1 cellular context compared by ENCODE assay signal in the genomic region with DNA sequence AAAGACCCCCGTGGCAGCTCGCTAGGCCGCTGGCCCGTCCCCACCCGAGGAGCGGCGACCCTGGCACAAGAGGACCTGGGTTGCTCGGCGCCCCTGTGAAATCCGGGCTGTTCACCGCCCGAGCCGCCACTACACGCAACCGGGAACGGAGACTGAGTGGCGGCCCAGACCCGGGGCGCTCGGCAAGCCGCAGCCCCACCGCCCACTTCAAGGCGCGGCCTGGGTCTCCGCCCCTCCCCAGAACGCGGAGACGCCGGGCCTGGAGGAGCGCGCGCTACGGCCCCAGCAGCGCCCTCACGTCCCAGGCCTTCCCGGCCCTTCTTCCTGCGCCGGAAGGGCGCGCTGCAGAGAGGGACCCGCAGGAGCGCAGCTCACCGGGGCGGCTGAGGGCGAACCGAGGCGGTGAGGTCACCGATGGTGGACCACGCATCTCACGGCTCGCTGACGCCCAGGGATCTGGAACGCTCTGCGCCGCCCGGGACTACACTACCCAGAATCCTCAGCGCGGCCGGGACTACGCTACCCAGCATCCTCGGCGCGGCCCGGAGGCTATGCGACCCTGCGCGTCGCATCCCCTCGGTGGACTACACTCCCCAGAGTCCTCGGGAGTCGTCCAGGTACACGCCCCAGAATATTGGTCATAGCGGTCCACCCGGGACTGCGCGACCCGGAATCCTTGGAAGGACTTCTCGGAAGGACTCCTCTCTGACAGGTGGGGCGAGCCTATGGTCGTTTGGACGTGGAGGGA.
TF ChIP-seq lines count a peak whose summit lies in the region.

Gene ZNF337, minus strand, starts transcription at position 470 of the 748 bp plus-strand sequence. CDS start 10,436 bp downstream, outside the sequence.

TF ChIP-seq in HepG2, 621 proteins besides CTCF, POLR2A, EP300 and RAD21 (continued from another document and continues in another):
- TF ChIP-seq ZBTB7B (CRISPR knock-in tag; IDR thresholded peaks at IDR 0.05), result peak; percentile 91
- no peak; the same call in 1 of the 2 replicates for TF ChIP-seq ZNF17 (CRISPR knock-in tag; IDR thresholded peaks at IDR 0.05)
- no peak for TF ChIP-seq CEBPB (IDR thresholded peaks at IDR 0.05; ENCODE audit: borderline replicate concordance, low read depth, low read length)
- TF ChIP-seq ZNF709 (CRISPR knock-in tag; IDR thresholded peaks at IDR 0.05), result peak; percentile 97
- TF ChIP-seq ZMYM4 (CRISPR knock-in tag; IDR thresholded peaks at IDR 0.05), result peak; percentile 99
- TF ChIP-seq, protein P1, sequence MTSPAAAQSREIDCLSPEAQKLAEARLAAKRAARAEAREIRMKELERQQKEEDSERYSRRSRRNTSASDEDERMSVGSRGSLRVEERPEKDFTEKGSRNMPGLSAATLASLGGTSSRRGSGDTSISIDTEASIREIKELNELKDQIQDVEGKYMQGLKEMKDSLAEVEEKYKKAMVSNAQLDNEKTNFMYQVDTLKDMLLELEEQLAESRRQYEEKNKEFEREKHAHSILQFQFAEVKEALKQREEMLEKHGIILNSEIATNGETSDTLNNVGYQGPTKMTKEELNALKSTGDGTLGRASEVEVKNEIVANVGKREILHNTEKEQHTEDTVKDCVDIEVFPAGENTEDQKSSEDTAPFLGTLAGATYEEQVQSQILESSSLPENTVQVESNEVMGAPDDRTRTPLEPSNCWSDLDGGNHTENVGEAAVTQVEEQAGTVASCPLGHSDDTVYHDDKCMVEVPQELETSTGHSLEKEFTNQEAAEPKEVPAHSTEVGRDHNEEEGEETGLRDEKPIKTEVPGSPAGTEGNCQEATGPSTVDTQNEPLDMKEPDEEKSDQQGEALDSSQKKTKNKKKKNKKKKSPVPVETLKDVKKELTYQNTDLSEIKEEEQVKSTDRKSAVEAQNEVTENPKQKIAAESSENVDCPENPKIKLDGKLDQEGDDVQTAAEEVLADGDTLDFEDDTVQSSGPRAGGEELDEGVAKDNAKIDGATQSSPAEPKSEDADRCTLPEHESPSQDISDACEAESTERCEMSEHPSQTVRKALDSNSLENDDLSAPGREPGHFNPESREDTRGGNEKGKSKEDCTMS (CRISPR knock-in tag; conservative IDR thresholded peaks at IDR 0.05), result no peak
- peak; percentile 99 for TF ChIP-seq ZNF33A (CRISPR knock-in tag; IDR thresholded peaks at IDR 0.05; ENCODE audit: borderline replicate concordance)
- no peak for TF ChIP-seq MAFK (conservative IDR thresholded peaks at IDR 0.05 in 1 of 2, IDR thresholded peaks at IDR 0.05 in 1 of 2; ENCODE audit: low read length in 2 of 2)
- TF ChIP-seq ISX (CRISPR knock-in tag; conservative IDR thresholded peaks at IDR 0.05), result no peak
- TF ChIP-seq NFKB2 (CRISPR knock-in tag; IDR thresholded peaks at IDR 0.05; ENCODE audit: borderline replicate concordance), result peak; percentile 90; the same call in 1 of the 2 replicates
- TF ChIP-seq, protein P2, sequence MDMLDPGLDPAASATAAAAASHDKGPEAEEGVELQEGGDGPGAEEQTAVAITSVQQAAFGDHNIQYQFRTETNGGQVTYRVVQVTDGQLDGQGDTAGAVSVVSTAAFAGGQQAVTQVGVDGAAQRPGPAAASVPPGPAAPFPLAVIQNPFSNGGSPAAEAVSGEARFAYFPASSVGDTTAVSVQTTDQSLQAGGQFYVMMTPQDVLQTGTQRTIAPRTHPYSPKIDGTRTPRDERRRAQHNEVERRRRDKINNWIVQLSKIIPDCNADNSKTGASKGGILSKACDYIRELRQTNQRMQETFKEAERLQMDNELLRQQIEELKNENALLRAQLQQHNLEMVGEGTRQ (IDR thresholded peaks at IDR 0.05; ENCODE audit: low read depth, low read length), result no peak
- TF ChIP-seq, protein P2 (CRISPR knock-in tag; IDR thresholded peaks at IDR 0.05; ENCODE audit: borderline replicate concordance), result peak; percentile 72; the same call in 1 of the 2 replicates
- TF ChIP-seq MED8 (CRISPR knock-in tag; IDR thresholded peaks at IDR 0.05; ENCODE audit: insufficient replicate concordance), result peak; percentile 98
- TF ChIP-seq ZNF777 (CRISPR knock-in tag; IDR thresholded peaks at IDR 0.05), result peak; percentile 81
- peak; percentile 98 for TF ChIP-seq GABPB1 (CRISPR knock-in tag; IDR thresholded peaks at IDR 0.05)
- no peak for TF ChIP-seq SATB2 (CRISPR knock-in tag; IDR thresholded peaks at IDR 0.05)
- no peak for TF ChIP-seq HMGA1 (CRISPR knock-in tag; conservative IDR thresholded peaks at IDR 0.05)
- TF ChIP-seq, protein P3, sequence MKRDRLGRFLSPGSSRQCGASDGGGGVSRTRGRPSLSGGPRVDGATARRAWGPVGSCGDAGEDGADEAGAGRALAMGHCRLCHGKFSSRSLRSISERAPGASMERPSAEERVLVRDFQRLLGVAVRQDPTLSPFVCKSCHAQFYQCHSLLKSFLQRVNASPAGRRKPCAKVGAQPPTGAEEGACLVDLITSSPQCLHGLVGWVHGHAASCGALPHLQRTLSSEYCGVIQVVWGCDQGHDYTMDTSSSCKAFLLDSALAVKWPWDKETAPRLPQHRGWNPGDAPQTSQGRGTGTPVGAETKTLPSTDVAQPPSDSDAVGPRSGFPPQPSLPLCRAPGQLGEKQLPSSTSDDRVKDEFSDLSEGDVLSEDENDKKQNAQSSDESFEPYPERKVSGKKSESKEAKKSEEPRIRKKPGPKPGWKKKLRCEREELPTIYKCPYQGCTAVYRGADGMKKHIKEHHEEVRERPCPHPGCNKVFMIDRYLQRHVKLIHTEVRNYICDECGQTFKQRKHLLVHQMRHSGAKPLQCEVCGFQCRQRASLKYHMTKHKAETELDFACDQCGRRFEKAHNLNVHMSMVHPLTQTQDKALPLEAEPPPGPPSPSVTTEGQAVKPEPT (CRISPR knock-in tag; IDR thresholded peaks at IDR 0.05; ENCODE audit: low read depth), result peak; percentile 68
- peak; percentile 94 to 95; a peak in 2 of 4 replicates for TF ChIP-seq KLF16 (CRISPR knock-in tag; IDR thresholded peaks at IDR 0.05)
- peak; percentile 98; the same call in 1 of the 2 replicates for TF ChIP-seq SAFB2 (CRISPR knock-in tag; IDR thresholded peaks at IDR 0.05; ENCODE audit: borderline replicate concordance, low read depth)
- TF ChIP-seq FOXO4 (CRISPR knock-in tag; conservative IDR thresholded peaks at IDR 0.05), result peak; percentile 71; the same call in 1 of the 2 replicates
- TF ChIP-seq ARID4A (CRISPR knock-in tag; IDR thresholded peaks at IDR 0.05; ENCODE audit: borderline replicate concordance), result peak; percentile 98
- peak; percentile 45; the same call in 1 of the 2 replicates for TF ChIP-seq SOX13 (IDR thresholded peaks at IDR 0.05)
- TF ChIP-seq SOX13 (CRISPR knock-in tag; conservative IDR thresholded peaks at IDR 0.05 in 1 of 2, IDR thresholded peaks at IDR 0.05 in 1 of 2), result peak in 1 of 2 experiments; percentile 67; a peak in 2 of 4 replicates
- TF ChIP-seq ZSCAN9 (CRISPR knock-in tag; IDR thresholded peaks at IDR 0.05; ENCODE audit: borderline replicate concordance), result peak; percentile 93
- peak; percentile 98 for TF ChIP-seq ZNF274 (CRISPR knock-in tag; IDR thresholded peaks at IDR 0.05)
- peak; percentile 93 for TF ChIP-seq ATF1 (CRISPR knock-in tag; IDR thresholded peaks at IDR 0.05)
- peak; percentile 67 for TF ChIP-seq ZNF263 (CRISPR knock-in tag; IDR thresholded peaks at IDR 0.05)
- TF ChIP-seq RNF2 (conservative IDR thresholded peaks at IDR 0.05; ENCODE audit: low read depth), result peak; percentile 87
- TF ChIP-seq, protein P4, sequence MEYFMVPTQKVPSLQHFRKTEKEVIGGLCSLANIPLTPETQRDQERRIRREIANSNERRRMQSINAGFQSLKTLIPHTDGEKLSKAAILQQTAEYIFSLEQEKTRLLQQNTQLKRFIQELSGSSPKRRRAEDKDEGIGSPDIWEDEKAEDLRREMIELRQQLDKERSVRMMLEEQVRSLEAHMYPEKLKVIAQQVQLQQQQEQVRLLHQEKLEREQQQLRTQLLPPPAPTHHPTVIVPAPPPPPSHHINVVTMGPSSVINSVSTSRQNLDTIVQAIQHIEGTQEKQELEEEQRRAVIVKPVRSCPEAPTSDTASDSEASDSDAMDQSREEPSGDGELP (IDR thresholded peaks at IDR 0.05; ENCODE audit: borderline replicate concordance, low read depth), result peak; percentile 61; the same call in 1 of the 2 replicates
- peak; percentile 97; the same call in 1 of the 2 replicates for TF ChIP-seq KLF6 (CRISPR knock-in tag; IDR thresholded peaks at IDR 0.05)
- TF ChIP-seq FOXO1 (CRISPR knock-in tag; IDR thresholded peaks at IDR 0.05), result peak; percentile 84
- TF ChIP-seq, protein P5, sequence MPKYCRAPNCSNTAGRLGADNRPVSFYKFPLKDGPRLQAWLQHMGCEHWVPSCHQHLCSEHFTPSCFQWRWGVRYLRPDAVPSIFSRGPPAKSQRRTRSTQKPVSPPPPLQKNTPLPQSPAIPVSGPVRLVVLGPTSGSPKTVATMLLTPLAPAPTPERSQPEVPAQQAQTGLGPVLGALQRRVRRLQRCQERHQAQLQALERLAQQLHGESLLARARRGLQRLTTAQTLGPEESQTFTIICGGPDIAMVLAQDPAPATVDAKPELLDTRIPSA (CRISPR knock-in tag; IDR thresholded peaks at IDR 0.05; ENCODE audit: borderline replicate concordance), result peak; percentile 98; the same call in 1 of the 2 replicates
- no peak; the same call in 1 of the 2 replicates for TF ChIP-seq FLYWCH1 (CRISPR knock-in tag; IDR thresholded peaks at IDR 0.05)
- peak; percentile 87 for TF ChIP-seq ZNF792 (CRISPR knock-in tag; IDR thresholded peaks at IDR 0.05)
- TF ChIP-seq, protein P6, sequence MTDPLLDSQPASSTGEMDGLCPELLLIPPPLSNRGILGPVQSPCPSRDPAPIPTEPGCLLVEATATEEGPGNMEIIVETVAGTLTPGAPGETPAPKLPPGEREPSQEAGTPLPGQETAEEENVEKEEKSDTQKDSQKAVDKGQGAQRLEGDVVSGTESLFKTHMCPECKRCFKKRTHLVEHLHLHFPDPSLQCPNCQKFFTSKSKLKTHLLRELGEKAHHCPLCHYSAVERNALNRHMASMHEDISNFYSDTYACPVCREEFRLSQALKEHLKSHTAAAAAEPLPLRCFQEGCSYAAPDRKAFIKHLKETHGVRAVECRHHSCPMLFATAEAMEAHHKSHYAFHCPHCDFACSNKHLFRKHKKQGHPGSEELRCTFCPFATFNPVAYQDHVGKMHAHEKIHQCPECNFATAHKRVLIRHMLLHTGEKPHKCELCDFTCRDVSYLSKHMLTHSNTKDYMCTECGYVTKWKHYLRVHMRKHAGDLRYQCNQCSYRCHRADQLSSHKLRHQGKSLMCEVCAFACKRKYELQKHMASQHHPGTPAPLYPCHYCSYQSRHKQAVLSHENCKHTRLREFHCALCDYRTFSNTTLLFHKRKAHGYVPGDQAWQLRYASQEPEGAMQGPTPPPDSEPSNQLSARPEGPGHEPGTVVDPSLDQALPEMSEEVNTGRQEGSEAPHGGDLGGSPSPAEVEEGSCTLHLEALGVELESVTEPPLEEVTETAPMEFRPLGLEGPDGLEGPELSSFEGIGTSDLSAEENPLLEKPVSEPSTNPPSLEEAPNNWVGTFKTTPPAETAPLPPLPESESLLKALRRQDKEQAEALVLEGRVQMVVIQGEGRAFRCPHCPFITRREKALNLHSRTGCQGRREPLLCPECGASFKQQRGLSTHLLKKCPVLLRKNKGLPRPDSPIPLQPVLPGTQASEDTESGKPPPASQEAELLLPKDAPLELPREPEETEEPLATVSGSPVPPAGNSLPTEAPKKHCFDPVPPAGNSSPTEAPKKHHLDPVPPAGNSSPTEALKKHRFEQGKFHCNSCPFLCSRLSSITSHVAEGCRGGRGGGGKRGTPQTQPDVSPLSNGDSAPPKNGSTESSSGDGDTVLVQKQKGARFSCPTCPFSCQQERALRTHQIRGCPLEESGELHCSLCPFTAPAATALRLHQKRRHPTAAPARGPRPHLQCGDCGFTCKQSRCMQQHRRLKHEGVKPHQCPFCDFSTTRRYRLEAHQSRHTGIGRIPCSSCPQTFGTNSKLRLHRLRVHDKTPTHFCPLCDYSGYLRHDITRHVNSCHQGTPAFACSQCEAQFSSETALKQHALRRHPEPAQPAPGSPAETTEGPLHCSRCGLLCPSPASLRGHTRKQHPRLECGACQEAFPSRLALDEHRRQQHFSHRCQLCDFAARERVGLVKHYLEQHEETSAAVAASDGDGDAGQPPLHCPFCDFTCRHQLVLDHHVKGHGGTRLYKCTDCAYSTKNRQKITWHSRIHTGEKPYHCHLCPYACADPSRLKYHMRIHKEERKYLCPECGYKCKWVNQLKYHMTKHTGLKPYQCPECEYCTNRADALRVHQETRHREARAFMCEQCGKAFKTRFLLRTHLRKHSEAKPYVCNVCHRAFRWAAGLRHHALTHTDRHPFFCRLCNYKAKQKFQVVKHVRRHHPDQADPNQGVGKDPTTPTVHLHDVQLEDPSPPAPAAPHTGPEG (CRISPR knock-in tag; IDR thresholded peaks at IDR 0.05), result peak; percentile 93
